In the genomic region with DNA sequence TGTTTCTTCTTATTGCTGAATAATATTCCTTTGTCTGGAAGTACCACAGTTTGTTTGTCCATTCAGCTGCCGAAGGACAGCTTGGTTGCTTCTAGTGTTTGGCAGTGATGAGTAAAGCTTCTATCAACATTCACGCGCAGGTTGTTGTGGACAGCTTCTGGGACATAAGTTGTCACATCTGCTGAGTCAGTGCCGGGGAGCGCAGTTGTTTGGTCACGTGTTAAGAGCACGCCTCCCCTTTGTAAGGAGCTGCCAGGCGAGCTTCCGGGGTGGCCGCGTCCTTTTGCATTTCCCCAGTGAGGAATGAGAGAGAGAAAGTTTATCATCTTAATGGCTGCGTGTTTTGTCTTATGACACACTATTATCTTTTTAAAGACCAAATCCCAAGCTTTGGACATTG, we compare ENCODE assay signal across 1 cellular context.
TF ChIP-seq lines count a peak whose summit lies in the region.

No MANE protein-coding gene starts in this region.

TF ChIP-seq in K562, 482 proteins besides CTCF, POLR2A, EP300 and RAD21 (continued from another document and continues in another):
- 0 out of 4 replicates have a peak, but pooled peaks of 1 of the 2 experiments have one; percentile 30 for TF ChIP-seq ZNF318 (IDR thresholded peaks at IDR 0.05; ENCODE audit: borderline replicate concordance in 1 of 2, low read depth in 1 of 2)
- TF ChIP-seq SOX6 (IDR thresholded peaks at IDR 0.05), result peak; percentile 82
- peak; percentile 93 for TF ChIP-seq MAFG (tag; conservative IDR thresholded peaks at IDR 0.05)
- TF ChIP-seq, protein P1, sequence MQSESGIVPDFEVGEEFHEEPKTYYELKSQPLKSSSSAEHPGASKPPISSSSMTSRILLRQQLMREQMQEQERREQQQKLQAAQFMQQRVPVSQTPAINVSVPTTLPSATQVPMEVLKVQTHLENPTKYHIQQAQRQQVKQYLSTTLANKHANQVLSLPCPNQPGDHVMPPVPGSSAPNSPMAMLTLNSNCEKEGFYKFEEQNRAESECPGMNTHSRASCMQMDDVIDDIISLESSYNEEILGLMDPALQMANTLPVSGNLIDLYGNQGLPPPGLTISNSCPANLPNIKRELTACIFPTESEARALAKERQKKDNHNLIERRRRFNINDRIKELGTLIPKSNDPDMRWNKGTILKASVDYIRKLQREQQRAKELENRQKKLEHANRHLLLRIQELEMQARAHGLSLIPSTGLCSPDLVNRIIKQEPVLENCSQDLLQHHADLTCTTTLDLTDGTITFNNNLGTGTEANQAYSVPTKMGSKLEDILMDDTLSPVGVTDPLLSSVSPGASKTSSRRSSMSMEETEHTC (IDR thresholded peaks at IDR 0.05), result 0 out of 2 replicates have a peak, but pooled peaks have one; percentile 34
- TF ChIP-seq GABPB2 (CRISPR knock-in tag; conservative IDR thresholded peaks at IDR 0.05), result no peak
- TF ChIP-seq MAFF (IDR thresholded peaks at IDR 0.05; ENCODE audit: low read length), result peak; percentile 88
- no peak for TF ChIP-seq DIDO1 (tag; IDR thresholded peaks at IDR 0.05; ENCODE audit: low read depth)
- TF ChIP-seq, protein P2, sequence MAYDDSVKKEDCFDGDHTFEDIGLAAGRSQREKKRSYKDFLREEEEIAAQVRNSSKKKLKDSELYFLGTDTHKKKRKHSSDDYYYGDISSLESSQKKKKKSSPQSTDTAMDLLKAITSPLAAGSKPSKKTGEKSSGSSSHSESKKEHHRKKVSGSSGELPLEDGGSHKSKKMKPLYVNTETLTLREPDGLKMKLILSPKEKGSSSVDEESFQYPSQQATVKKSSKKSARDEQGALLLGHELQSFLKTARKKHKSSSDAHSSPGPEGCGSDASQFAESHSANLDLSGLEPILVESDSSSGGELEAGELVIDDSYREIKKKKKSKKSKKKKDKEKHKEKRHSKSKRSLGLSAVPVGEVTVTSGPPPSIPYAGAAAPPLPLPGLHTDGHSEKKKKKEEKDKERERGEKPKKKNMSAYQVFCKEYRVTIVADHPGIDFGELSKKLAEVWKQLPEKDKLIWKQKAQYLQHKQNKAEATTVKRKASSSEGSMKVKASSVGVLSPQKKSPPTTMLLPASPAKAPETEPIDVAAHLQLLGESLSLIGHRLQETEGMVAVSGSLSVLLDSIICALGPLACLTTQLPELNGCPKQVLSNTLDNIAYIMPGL (CRISPR knock-in tag; IDR thresholded peaks at IDR 0.05), result no peak
- no peak for TF ChIP-seq XRCC3 (IDR thresholded peaks at IDR 0.05)
- TF ChIP-seq C11orf30 (IDR thresholded peaks at IDR 0.05; ENCODE audit: low read depth), result peak; percentile 97
- TF ChIP-seq, protein P3, sequence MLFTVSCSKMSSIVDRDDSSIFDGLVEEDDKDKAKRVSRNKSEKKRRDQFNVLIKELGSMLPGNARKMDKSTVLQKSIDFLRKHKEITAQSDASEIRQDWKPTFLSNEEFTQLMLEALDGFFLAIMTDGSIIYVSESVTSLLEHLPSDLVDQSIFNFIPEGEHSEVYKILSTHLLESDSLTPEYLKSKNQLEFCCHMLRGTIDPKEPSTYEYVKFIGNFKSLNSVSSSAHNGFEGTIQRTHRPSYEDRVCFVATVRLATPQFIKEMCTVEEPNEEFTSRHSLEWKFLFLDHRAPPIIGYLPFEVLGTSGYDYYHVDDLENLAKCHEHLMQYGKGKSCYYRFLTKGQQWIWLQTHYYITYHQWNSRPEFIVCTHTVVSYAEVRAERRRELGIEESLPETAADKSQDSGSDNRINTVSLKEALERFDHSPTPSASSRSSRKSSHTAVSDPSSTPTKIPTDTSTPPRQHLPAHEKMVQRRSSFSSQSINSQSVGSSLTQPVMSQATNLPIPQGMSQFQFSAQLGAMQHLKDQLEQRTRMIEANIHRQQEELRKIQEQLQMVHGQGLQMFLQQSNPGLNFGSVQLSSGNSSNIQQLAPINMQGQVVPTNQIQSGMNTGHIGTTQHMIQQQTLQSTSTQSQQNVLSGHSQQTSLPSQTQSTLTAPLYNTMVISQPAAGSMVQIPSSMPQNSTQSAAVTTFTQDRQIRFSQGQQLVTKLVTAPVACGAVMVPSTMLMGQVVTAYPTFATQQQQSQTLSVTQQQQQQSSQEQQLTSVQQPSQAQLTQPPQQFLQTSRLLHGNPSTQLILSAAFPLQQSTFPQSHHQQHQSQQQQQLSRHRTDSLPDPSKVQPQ (CRISPR knock-in tag; IDR thresholded peaks at IDR 0.05; ENCODE audit: borderline replicate concordance), result no peak
- peak; percentile 47 for TF ChIP-seq L3MBTL2 (IDR thresholded peaks at IDR 0.05)
- TF ChIP-seq ZNF408 (CRISPR knock-in tag; IDR thresholded peaks at IDR 0.05; ENCODE audit: low read depth), result no peak
- TF ChIP-seq BHLHE40 (IDR thresholded peaks at IDR 0.05; ENCODE audit: low read length), result peak; percentile 94
- peak; percentile 79 for TF ChIP-seq CXXC5 (CRISPR knock-in tag; IDR thresholded peaks at IDR 0.05)
- TF ChIP-seq FOXA1 (IDR thresholded peaks at IDR 0.05; ENCODE audit: borderline replicate concordance), result no peak
- TF ChIP-seq, protein P4, sequence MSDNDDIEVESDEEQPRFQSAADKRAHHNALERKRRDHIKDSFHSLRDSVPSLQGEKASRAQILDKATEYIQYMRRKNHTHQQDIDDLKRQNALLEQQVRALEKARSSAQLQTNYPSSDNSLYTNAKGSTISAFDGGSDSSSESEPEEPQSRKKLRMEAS (CRISPR knock-in tag; IDR thresholded peaks at IDR 0.05), result peak; percentile 62
- TF ChIP-seq ARID3B (CRISPR knock-in tag; IDR thresholded peaks at IDR 0.05; ENCODE audit: borderline replicate concordance), result no peak
- TF ChIP-seq, protein P5, sequence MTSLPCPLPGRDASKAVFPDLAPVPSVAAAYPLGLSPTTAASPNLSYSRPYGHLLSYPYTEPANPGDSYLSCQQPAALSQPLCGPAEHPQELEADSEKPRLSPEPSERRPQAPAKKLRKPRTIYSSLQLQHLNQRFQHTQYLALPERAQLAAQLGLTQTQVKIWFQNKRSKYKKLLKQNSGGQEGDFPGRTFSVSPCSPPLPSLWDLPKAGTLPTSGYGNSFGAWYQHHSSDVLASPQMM (CRISPR knock-in tag; IDR thresholded peaks at IDR 0.05), result no peak
- no peak for TF ChIP-seq MXI1 (IDR thresholded peaks at IDR 0.05; ENCODE audit: low read depth, low read length)
- TF ChIP-seq CBFA2T2 (conservative IDR thresholded peaks at IDR 0.05), result peak; percentile 72
- peak; percentile 40; the same call in 1 of the 2 replicates for TF ChIP-seq LEF1 (IDR thresholded peaks at IDR 0.05)
- TF ChIP-seq ZBTB17 (CRISPR knock-in tag; IDR thresholded peaks at IDR 0.05), result no peak
- peak; percentile 93 for TF ChIP-seq FOXK2 (conservative IDR thresholded peaks at IDR 0.05 in 1 of 2, IDR thresholded peaks at IDR 0.05 in 1 of 2; ENCODE audit: low read depth in 2 of 2)
- TF ChIP-seq ZNF592 (IDR thresholded peaks at IDR 0.05), result 0 out of 2 replicates have a peak, but pooled peaks have one; percentile 37
- TF ChIP-seq NR2C2 (CRISPR knock-in tag; IDR thresholded peaks at IDR 0.05), result no peak
- no peak for TF ChIP-seq NR2C2 (tag; IDR thresholded peaks at IDR 0.05)
- TF ChIP-seq SIN3A (IDR thresholded peaks at IDR 0.05; ENCODE audit: borderline replicate concordance in 2 of 2, control insufficient read depth in 1 of 2, low read depth in 2 of 2, low read length in 2 of 2), result peak in 1 of 2 experiments; percentile 79; a peak in 1 of 4 replicates
- TF ChIP-seq SMARCA4 (IDR thresholded peaks at IDR 0.05), result 0 out of 2 replicates have a peak, but pooled peaks have one; percentile 31
- TF ChIP-seq RCOR1 (IDR thresholded peaks at IDR 0.05; ENCODE audit: borderline replicate concordance in 1 of 2, low read depth in 2 of 2, low read length in 2 of 2), result peak in 1 of 2 experiments; percentile 64; a peak in 1 of 4 replicates
- no peak for TF ChIP-seq TFAM (CRISPR knock-in tag; conservative IDR thresholded peaks at IDR 0.05)
- TF ChIP-seq ZNF583 (CRISPR knock-in tag; IDR thresholded peaks at IDR 0.05), result 0 out of 2 replicates have a peak, but pooled peaks have one; percentile 22
- peak; percentile 55 for TF ChIP-seq PKNOX1 (IDR thresholded peaks at IDR 0.05)
- 0 out of 2 replicates have a peak, but pooled peaks have one; percentile 15 for TF ChIP-seq ZNF766 (CRISPR knock-in tag; conservative IDR thresholded peaks at IDR 0.05)
